In the genomic region with DNA sequence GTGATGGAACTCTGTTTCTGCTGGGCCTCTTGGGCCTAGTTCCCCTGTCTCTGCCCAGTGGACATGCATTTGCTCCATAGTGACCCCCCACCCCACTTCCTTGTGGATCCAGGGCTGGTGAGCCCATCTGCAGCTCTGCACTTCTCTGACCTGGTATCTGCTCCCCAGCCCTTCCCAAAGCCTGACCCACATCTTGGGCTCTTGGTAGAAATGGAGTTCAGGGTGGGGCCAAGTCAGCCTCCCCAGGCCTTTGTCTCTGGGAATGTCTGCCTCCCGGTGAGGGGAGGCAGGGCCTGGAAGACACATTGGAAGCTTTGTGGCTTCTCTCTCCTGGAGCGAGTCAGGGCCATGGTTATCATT, we compare ENCODE assay signal across 21 cellular contexts.
"Had no signal": no experiment of that assay in that cellular context is flagged by ENCODE, and none has a peak within 500 bp of the region (broad histone marks: within the 10 kb centered on the region; RNA-seq: fewer than 3 reads in every experiment).

No MANE protein-coding gene starts in this region.

- H3K36me3 ChIP-seq: SJSA1 had no signal

- H3K27ac ChIP-seq: HL-60, KMS-11, SJSA1, SK-N-MC had no signal

- H3K4me3 Mint-ChIP-seq: IgD-negative memory B cell had no signal

- H3K9me3 Mint-ChIP-seq: IgD-negative memory B cell had no signal

- ATAC-seq: K562 had no signal

- H3K27ac Mint-ChIP-seq: IgD-negative memory B cell had no signal

- H3K36me3 Mint-ChIP-seq: IgD-negative memory B cell had no signal

- H3K4me1 ChIP-seq: SJSA1 had no signal

- H3K9me3 ChIP-seq: SJSA1 had no signal

- DNase-seq: MV-4-11, NCI-H1048, NCI-H1105, NCI-H1417, NCI-H1436 treated with DMSO at 0.1 percent for 48 hours, NCI-H1694, NCI-H187 treated with DMSO at 0.1 percent for 48 hours, NCI-H2029 treated with DMSO at 0.1 percent for 48 hours, NCI-H2227 treated with DMSO at 0.1 percent for 48 hours, NCI-H524, NCI-H69, NCI-H774, Right ventricle myocardium superior, RPMI8226, SIG-M5 had no signal

- H3K4me3 ChIP-seq: K562, SJSA1, SK-N-MC had no signal

- H3K27me3 ChIP-seq: SJSA1 had no signal
